17 cellular contexts compared by ENCODE assay signal in genomic region chr1:2822621-2823145, GRCh38.
"Had no signal": no experiment of that assay in that cellular context is flagged by ENCODE, and none has a peak within 500 bp of the region (broad histone marks: within the 10 kb centered on the region; RNA-seq: fewer than 3 reads in every experiment).

No MANE protein-coding gene starts in this region.

- H3K9me3 ChIP-seq: adrenal gland, body of pancreas, Peyer's patch, SJCRH30 had no signal

- H3K9ac ChIP-seq: KMS-11 had no signal

- H3K27me3 ChIP-seq: body of pancreas, Peyer's patch had no signal

- H3K27ac ChIP-seq: adrenal gland, body of pancreas, breast epithelium, KMS-11, Peyer's patch, SJCRH30, SK-N-MC had no signal

- H3K4me2 ChIP-seq: KMS-11 had no signal

- H3K4me1 ChIP-seq: adrenal gland, breast epithelium, Peyer's patch, SJCRH30 had no signal

- FAIRE-seq: astrocyte, TTC549 had no signal

- DNase-seq: MM.1S; MV-4-11; NCI-H1436 treated with DMSO at 0.1 percent for 48 hours; NCI-H1694 treated with DMSO at 0.1 percent for 48 hours; NCI-H510A; NCI-H748 treated with DMSO at 0.1 percent for 48 hours; NK-92 treated with Interleukin-12 subunit alpha and Interleukin-12 subunit beta, amount 100 ng/mL, for 24 hours; SHP77 had no signal

- H3K36me3 ChIP-seq: adrenal gland, breast epithelium, Peyer's patch, SJCRH30 had no signal

- H3K4me3 ChIP-seq: adrenal gland, body of pancreas, breast epithelium, Peyer's patch, SJCRH30, SK-N-MC had no signal
